1 cellular context compared by ENCODE assay signal in the genomic region with DNA sequence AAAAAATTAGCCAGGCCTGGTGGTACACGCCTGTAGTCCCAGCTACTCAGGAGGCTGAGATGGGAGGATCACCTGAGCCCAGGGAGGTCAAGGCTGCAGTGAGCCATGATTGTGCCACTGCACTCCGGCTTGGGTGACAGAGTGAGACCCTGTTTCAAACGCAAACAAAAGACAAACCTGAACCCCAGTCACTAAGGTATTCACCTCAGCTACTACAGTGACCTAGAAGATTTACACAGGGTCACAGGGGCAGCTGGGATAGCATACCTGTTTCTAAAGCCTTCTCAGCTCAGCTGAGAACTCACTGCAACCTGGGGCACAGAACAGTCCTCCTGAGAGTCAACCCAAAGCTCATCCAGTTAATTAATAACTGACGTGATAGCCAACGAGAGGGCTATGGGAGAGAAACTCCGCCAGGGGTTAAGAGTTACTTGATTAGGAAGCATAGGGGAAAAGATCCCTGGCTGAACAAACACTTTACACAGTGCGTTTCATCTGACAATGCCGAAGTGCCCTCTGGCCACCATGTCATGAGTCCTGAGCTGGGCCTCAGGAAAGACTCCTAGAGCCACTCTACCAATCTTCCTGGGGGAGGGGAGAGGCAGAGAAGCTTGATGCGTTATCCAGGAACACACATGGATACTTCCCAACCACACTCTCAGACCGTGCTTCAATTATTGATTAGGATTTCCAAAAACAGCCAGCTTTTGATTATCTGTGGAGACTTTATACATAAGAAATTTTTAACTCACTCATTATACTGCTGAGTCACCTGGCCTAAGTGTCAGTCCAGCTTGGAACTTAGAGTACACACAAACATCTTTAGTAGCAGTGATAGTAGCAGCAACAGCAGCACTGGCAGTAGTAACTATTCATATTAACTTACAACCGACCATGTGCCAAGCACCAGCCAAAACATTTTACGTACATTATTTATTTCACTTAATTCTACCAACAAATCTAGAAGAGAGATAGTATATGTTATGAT.
TF ChIP-seq lines count a peak whose summit lies in the region.

No MANE protein-coding gene starts in this region.

TF ChIP-seq in H1, 55 proteins besides CTCF, POLR2A, EP300 and RAD21:
- no peak for TF ChIP-seq TEAD4 (IDR thresholded peaks at IDR 0.05; ENCODE audit: low read depth, low read length)
- no peak for TF ChIP-seq HDAC2 (IDR thresholded peaks at IDR 0.05; ENCODE audit: borderline replicate concordance in 1 of 2, low read depth in 2 of 2, low read length in 2 of 2)
- TF ChIP-seq SIX5 (IDR thresholded peaks at IDR 0.05; ENCODE audit: low read depth, low read length), result no peak
- no peak for TF ChIP-seq TCF12 (IDR thresholded peaks at IDR 0.05; ENCODE audit: low read depth, low read length)
- no peak for TF ChIP-seq SAP30 (IDR thresholded peaks at IDR 0.05; ENCODE audit: insufficient read depth, insufficient replicate concordance, low read length)
- TF ChIP-seq CHD2 (IDR thresholded peaks at IDR 0.05; ENCODE audit: low read length), result no peak
- TF ChIP-seq TAF7 (optimal IDR thresholded peaks at IDR 0.05; ENCODE audit: borderline replicate concordance, low read depth, low read length), result no peak
- no peak for TF ChIP-seq CBX8 (IDR thresholded peaks at IDR 0.05; ENCODE audit: borderline replicate concordance, low read depth, low read length)
- no peak for TF ChIP-seq SRF (IDR thresholded peaks at IDR 0.05; ENCODE audit: low read depth, low read length)
- no peak for TF ChIP-seq KDM4A (IDR thresholded peaks at IDR 0.05; ENCODE audit: low read depth, low read length, severe bottlenecking)
- no peak for TF ChIP-seq GABPA (IDR thresholded peaks at IDR 0.05; ENCODE audit: borderline replicate concordance, insufficient read depth, low read length)
